Comparison of ENCODE assay signal across 26 cellular contexts in genomic region chr6:169859401-169859977, GRCh38.
DNase-seq lines count a peak whose midpoint lies in the region; ATAC-seq and TF ChIP-seq lines count a peak whose summit lies in the region.
"Had no signal": no experiment of that assay in that cellular context is flagged by ENCODE, and none has a peak within 500 bp of the region (broad histone marks: within the 10 kb centered on the region; RNA-seq: fewer than 3 reads in every experiment).

No MANE protein-coding gene starts in this region.

- no peak overlapping the region for H3K4me3 ChIP-seq in lower leg skin (ENCODE audit: low read depth, poor library complexity, severe bottlenecking)
- H3K4me3 ChIP-seq in spleen: no peak overlapping the region
- H3K4me3 ChIP-seq: esophagus muscularis mucosa, GM23338 had no signal

- peaks cover 4% of the 10 kb centered on the region for H3K36me3 Mint-ChIP-seq in activated CD8-positive, alpha-beta T cell treated with anti-CD3 and anti-CD28 coated beads, Interleukin-2, amount 10 ng/mL, durations not matched to agents 7 days and 5 days (ENCODE audit: low read depth)
- H3K36me3 Mint-ChIP-seq in activated CD8-positive, alpha-beta T cell treated with anti-CD3 and anti-CD28 coated beads for 36 hours (ENCODE audit: low read depth): no peaks in the 10 kb centered on the region
- H3K36me3 Mint-ChIP-seq in CD14-positive monocyte: no peaks in the 10 kb centered on the region
- no peaks in the 10 kb centered on the region for H3K36me3 Mint-ChIP-seq in stimulated activated memory B cell treated with anti-CD40 and anti-IgM and Interleukin-4, amounts not matched to agents 10 μg/mL and 1 μg/mL and 100 μg/mL, for 72 hours
- H3K36me3 Mint-ChIP-seq: CD4-positive, alpha-beta memory T cell had no signal

- H3K27me3 Mint-ChIP-seq in activated CD8-positive, alpha-beta T cell treated with anti-CD3 and anti-CD28 coated beads, Interleukin-2, amount 10 ng/mL, durations not matched to agents 7 days and 5 days (ENCODE audit: low read depth): no peaks in the 10 kb centered on the region
- H3K27me3 Mint-ChIP-seq in activated CD8-positive, alpha-beta T cell treated with anti-CD3 and anti-CD28 coated beads for 36 hours: no peaks in the 10 kb centered on the region
- H3K27me3 Mint-ChIP-seq in CD14-positive monocyte (ENCODE audit: low read depth in 3 of 3): peaks cover 1 to 6% (median 1%) of the 10 kb centered on the region in 3 donors
- no peaks in the 10 kb centered on the region for H3K27me3 Mint-ChIP-seq in stimulated activated memory B cell treated with anti-CD40 and anti-IgM and Interleukin-4, amounts not matched to agents 10 μg/mL and 1 μg/mL and 100 μg/mL, for 72 hours
- H3K27me3 Mint-ChIP-seq: CD4-positive, alpha-beta memory T cell; T-helper 17 cell had no signal

- intact Hi-C loops in activated CD8-positive, alpha-beta T cell treated with anti-CD3 and anti-CD28 coated beads for 36 hours (cut with micrococcal nuclease): no loop called here
- intact Hi-C loops in CD14-positive monocyte (cut with micrococcal nuclease): no loop called here
- intact Hi-C loops in lower leg skin (cut with DNase I; ENCODE audit: low total_unique reads): no loop called here
- intact Hi-C loops in spleen (cut with DNase I; ENCODE audit: low total_unique reads): no loop called here

- CTCF ChIA-PET in activated CD8-positive, alpha-beta T cell treated with anti-CD3 and anti-CD28 coated beads, Interleukin-2, amount 10 ng/mL, durations not matched to agents 7 days and 5 days (lab: Charles Lee): no interaction called here
- CTCF ChIA-PET in activated CD8-positive, alpha-beta T cell treated with anti-CD3 and anti-CD28 coated beads for 36 hours (lab: Charles Lee): interaction anchor here (4.2 kb wide), 1 partner anchor 28 kb away, joined by 15 read pairs; no protein-coding TSS in a partner anchor

- H3K27ac ChIP-seq in spleen: no peak overlapping the region
- H3K27ac ChIP-seq: esophagus muscularis mucosa, foreskin keratinocyte had no signal

- POLR2A ChIA-PET in activated CD8-positive, alpha-beta T cell treated with anti-CD3 and anti-CD28 coated beads, Interleukin-2, amount 10 ng/mL, durations not matched to agents 7 days and 5 days (lab: Charles Lee): interaction anchor here (0.8 kb wide), 1 partner anchor 10 kb away, joined by 3 read pairs; no protein-coding TSS in a partner anchor
- POLR2A ChIA-PET in activated CD8-positive, alpha-beta T cell treated with anti-CD3 and anti-CD28 coated beads for 36 hours (lab: Charles Lee): no interaction called here

- no peaks in the 10 kb centered on the region for H3K36me3 ChIP-seq in spleen
- H3K36me3 ChIP-seq: esophagus muscularis mucosa had no signal

- WGBS in lower leg skin, 2 donors: 92 to 93% methylated on average over 4 to 7 of the region's 7 CpGs
- WGBS in spleen, 5 donors: 91 to 98% (median 96%) methylated on average over 4 to 7 of the region's 7 CpGs

- no peaks in the 10 kb centered on the region for H3K9me3 Mint-ChIP-seq in activated CD8-positive, alpha-beta T cell treated with anti-CD3 and anti-CD28 coated beads, Interleukin-2, amount 10 ng/mL, durations not matched to agents 7 days and 5 days (ENCODE audit: insufficient read depth)
- peaks cover 6% of the 10 kb centered on the region for H3K9me3 Mint-ChIP-seq in activated CD8-positive, alpha-beta T cell treated with anti-CD3 and anti-CD28 coated beads for 36 hours
- H3K9me3 Mint-ChIP-seq in CD14-positive monocyte: peaks cover 29 to 39% (median 36%) of the 10 kb centered on the region in 7 donors
- H3K9me3 Mint-ChIP-seq in stimulated activated memory B cell treated with anti-CD40 and anti-IgM and Interleukin-4, amounts not matched to agents 10 μg/mL and 1 μg/mL and 100 μg/mL, for 72 hours: peaks cover 9% of the 10 kb centered on the region

- no peak for DNase-seq in activated CD8-positive, alpha-beta T cell treated with anti-CD3 and anti-CD28 coated beads, Interleukin-2, amount 10 ng/mL, durations not matched to agents 7 days and 5 days
- no peak for DNase-seq in activated CD8-positive, alpha-beta T cell treated with anti-CD3 and anti-CD28 coated beads for 36 hours
- DNase-seq in CD14-positive monocyte (ENCODE audit: low spot score): peak; percentile 41
- peak; percentile 5 to 82 for DNase-seq in lower leg skin (ENCODE audit: low spot score in 2 of 2)
- DNase-seq in spleen: peak; percentile 53
- no peak for DNase-seq in ecto neural progenitor cell (ENCODE audit: low spot score)
- no peak for DNase-seq in SW 1271 (lab: John Stamatoyannopoulos, UW)
- DNase-seq: activated CD4-positive, alpha-beta T cell treated with anti-CD3 and anti-CD28 coated beads for 1 hour; activated naive CD4-positive, alpha-beta T cell treated with anti-CD3 and anti-CD28 coated beads, Interleukin-2, amount 50 U/mL, for 16 hours; anterior cingulate cortex; CD4-positive, alpha-beta memory T cell; IMR-90; mesendoderm; NCI-H146; NCI-H2107; NCI-H774; occipital lobe; small intestine; stimulated activated CD4-positive, alpha-beta T cell treated with anti-CD3 and anti-CD28 coated beads, Interleukin-1b, Interleukin-23, amount 100 ng/mL, for 48 hours; T-helper 17 cell; trophoblast cell had no signal

- H3K4me3 Mint-ChIP-seq in activated CD8-positive, alpha-beta T cell treated with anti-CD3 and anti-CD28 coated beads, Interleukin-2, amount 10 ng/mL, durations not matched to agents 7 days and 5 days: no peak overlapping the region
- H3K4me3 Mint-ChIP-seq in activated CD8-positive, alpha-beta T cell treated with anti-CD3 and anti-CD28 coated beads for 36 hours: no peak overlapping the region
- H3K4me3 Mint-ChIP-seq in CD14-positive monocyte: no peak overlapping the region
- H3K4me3 Mint-ChIP-seq in stimulated activated memory B cell treated with anti-CD40 and anti-IgM and Interleukin-4, amounts not matched to agents 10 μg/mL and 1 μg/mL and 100 μg/mL, for 72 hours: no peak overlapping the region
- H3K4me3 Mint-ChIP-seq: endodermal cell, GM23338, T-helper 17 cell had no signal

- H3K27me3 ChIP-seq in spleen (replicated peaks in 1 of 7): peaks cover 0 to 9% (median 0%) of the 10 kb centered on the region in 7 donors
- H3K27me3 ChIP-seq: esophagus muscularis mucosa, foreskin keratinocyte had no signal

- H3K9me3 ChIP-seq in spleen: peaks cover 0 to 33% (median 19%) of the 10 kb centered on the region in 8 donors

- no peak for TF ChIP-seq POLR2A in lower leg skin (IDR thresholded peaks at IDR 0.05)
- no peak for TF ChIP-seq POLR2A in spleen (IDR thresholded peaks at IDR 0.05)

- H3K4me1 Mint-ChIP-seq in activated CD8-positive, alpha-beta T cell treated with anti-CD3 and anti-CD28 coated beads, Interleukin-2, amount 10 ng/mL, durations not matched to agents 7 days and 5 days (ENCODE audit: low read depth): peaks cover 16% of the 10 kb centered on the region
- peaks cover 31% of the 10 kb centered on the region for H3K4me1 Mint-ChIP-seq in activated CD8-positive, alpha-beta T cell treated with anti-CD3 and anti-CD28 coated beads for 36 hours (ENCODE audit: low read depth)
- peaks cover 6% of the 10 kb centered on the region for H3K4me1 Mint-ChIP-seq in CD14-positive monocyte
- H3K4me1 Mint-ChIP-seq in stimulated activated memory B cell treated with anti-CD40 and anti-IgM and Interleukin-4, amounts not matched to agents 10 μg/mL and 1 μg/mL and 100 μg/mL, for 72 hours: no peaks in the 10 kb centered on the region
- H3K4me1 Mint-ChIP-seq: endodermal cell, GM23338 had no signal

- H3K27ac Mint-ChIP-seq in activated CD8-positive, alpha-beta T cell treated with anti-CD3 and anti-CD28 coated beads, Interleukin-2, amount 10 ng/mL, durations not matched to agents 7 days and 5 days: peak overlapping the region; percentile 53
- no peak overlapping the region for H3K27ac Mint-ChIP-seq in activated CD8-positive, alpha-beta T cell treated with anti-CD3 and anti-CD28 coated beads for 36 hours
- H3K27ac Mint-ChIP-seq in CD14-positive monocyte: peak overlapping the region in 1 of 7 donors; percentile 51
- no peak overlapping the region for H3K27ac Mint-ChIP-seq in stimulated activated memory B cell treated with anti-CD40 and anti-IgM and Interleukin-4, amounts not matched to agents 10 μg/mL and 1 μg/mL and 100 μg/mL, for 72 hours
- H3K27ac Mint-ChIP-seq: endodermal cell, GM23338, T-helper 17 cell had no signal

- ATAC-seq in activated CD8-positive, alpha-beta T cell treated with anti-CD3 and anti-CD28 coated beads, Interleukin-2, amount 10 ng/mL, durations not matched to agents 7 days and 5 days: no peak
- no peak for ATAC-seq in activated CD8-positive, alpha-beta T cell treated with anti-CD3 and anti-CD28 coated beads for 36 hours
- ATAC-seq in stimulated activated memory B cell treated with anti-CD40 and anti-IgM and Interleukin-4, amounts not matched to agents 10 μg/mL and 1 μg/mL and 100 μg/mL, for 72 hours: no peak
- ATAC-seq: GM23338, T-helper 17 cell had no signal

- H3K4me1 ChIP-seq in spleen: peaks cover 0 to 15% (median 8%) of the 10 kb centered on the region in 6 donors

- no peak for TF ChIP-seq CTCF in activated CD8-positive, alpha-beta T cell treated with anti-CD3 and anti-CD28 coated beads for 36 hours (IDR thresholded peaks at IDR 0.05)
- TF ChIP-seq CTCF in CD14-positive monocyte (IDR thresholded peaks at IDR 0.05): no peak
- TF ChIP-seq CTCF in lower leg skin (IDR thresholded peaks at IDR 0.05): no peak
- no peak for TF ChIP-seq CTCF in spleen (IDR thresholded peaks at IDR 0.05 in 8 of 11, conservative IDR thresholded peaks at IDR 0.05 in 3 of 11)

Comparison
In these comparisons a context has a peak if more than half of its experiments do, and no peak if none do; other contexts are left out.
1. DNase-seq: peak in CD14-positive monocyte (single experiment), lower leg skin (2 of 2) and spleen (single experiment); none in activated CD8-positive, alpha-beta T cell treated with anti-CD3 and anti-CD28 coated beads, Interleukin-2, amount 10 ng/mL, durations not matched to agents 7 days and 5 days (single experiment), activated CD8-positive, alpha-beta T cell treated with anti-CD3 and anti-CD28 coated beads for 36 hours (single experiment), ecto neural progenitor cell (single experiment) and SW 1271 (0 of 2).